23 cellular contexts compared by ENCODE assay signal in the genomic region with DNA sequence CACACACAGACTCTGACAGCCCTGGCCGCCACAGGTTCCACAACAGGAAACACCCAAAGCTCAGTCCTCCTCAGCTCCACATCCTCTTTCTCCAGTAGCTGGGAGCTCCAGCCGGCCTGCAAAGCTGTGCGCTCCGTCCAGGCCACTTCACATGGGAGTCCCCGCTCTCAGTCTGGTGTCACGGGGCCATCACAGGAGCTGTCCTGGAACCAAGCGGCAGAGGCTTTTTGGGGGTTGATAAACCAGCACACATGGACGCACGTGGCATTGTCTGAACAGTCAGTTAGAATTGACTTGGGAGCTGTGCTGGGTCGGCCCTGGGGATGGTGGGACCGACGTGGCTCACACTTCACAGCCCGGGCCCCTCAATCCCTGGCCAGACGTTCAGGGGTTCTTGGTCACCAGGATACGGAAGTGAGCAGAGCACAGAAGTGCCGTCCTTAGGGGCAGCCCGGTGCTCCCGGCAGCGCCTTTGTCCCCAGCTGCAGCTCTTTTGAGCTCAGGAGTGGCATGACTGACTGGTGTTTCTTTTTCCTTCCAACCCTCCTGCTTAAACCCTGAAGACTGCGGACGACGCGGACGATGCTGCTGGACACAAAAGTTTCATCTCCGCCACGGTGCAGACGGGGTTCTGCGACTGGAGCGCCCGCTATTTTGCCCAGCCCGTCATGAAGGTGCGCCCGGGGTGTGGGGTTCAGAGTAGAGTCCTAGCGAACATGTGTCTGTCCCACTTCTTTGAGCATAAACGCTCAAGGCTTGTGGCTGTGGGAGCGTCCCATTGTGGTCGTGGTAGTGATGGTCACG.
DNase-seq lines count a peak whose midpoint lies in the region; ATAC-seq and TF ChIP-seq lines count a peak whose summit lies in the region.
"Had no signal": no experiment of that assay in that cellular context is flagged by ENCODE, and none has a peak within 500 bp of the region (broad histone marks: within the 10 kb centered on the region; RNA-seq: fewer than 3 reads in every experiment).

No MANE protein-coding gene starts in this region.

- H3K9me3 Mint-ChIP-seq in chondrocyte (ENCODE audit: low read depth): no peaks in the 10 kb centered on the region
- no peaks in the 10 kb centered on the region for H3K9me3 Mint-ChIP-seq in stimulated activated effector memory CD8-positive, alpha-beta T cell treated with anti-CD3 and anti-CD28 coated beads, Interleukin-12 subunit alpha, Interleukin-12 subunit beta, amount 100 ng/mL, for 72 hours
- H3K9me3 Mint-ChIP-seq: CD8-positive, alpha-beta memory T cell; IgD-negative memory B cell had no signal

- H3K23ac ChIP-seq in neuronal stem cell (ENCODE audit: low read depth, low read length, poor library complexity) (peak overlapping the region; percentile 36), trophoblast cell (ENCODE audit: low read length) (no peak overlapping the region)

- no peak overlapping the region for H3K4ac ChIP-seq in neuronal stem cell (ENCODE audit: low read length)
- no peak overlapping the region for H3K4ac ChIP-seq in trophoblast cell (ENCODE audit: low read depth, low read length)

- ATAC-seq in stimulated activated effector memory CD8-positive, alpha-beta T cell treated with anti-CD3 and anti-CD28 coated beads, Interleukin-12 subunit alpha, Interleukin-12 subunit beta, amount 100 ng/mL, for 72 hours: no peak
- ATAC-seq: Right ventricle myocardium inferior had no signal

- H3K79me1 ChIP-seq in neuronal stem cell (ENCODE audit: low read depth, low read length): peaks cover 3% of the 10 kb centered on the region
- no peaks in the 10 kb centered on the region for H3K79me1 ChIP-seq in trophoblast cell (ENCODE audit: low read length)

- no peak overlapping the region for H4K8ac ChIP-seq in neuronal stem cell (ENCODE audit: low read depth, low read length)
- no peak overlapping the region for H4K8ac ChIP-seq in trophoblast cell (ENCODE audit: low read depth, low read length)

- H3K36me3 Mint-ChIP-seq in chondrocyte (ENCODE audit: low read depth): peaks cover 8% of the 10 kb centered on the region
- peaks cover 92% of the 10 kb centered on the region for H3K36me3 Mint-ChIP-seq in stimulated activated effector memory CD8-positive, alpha-beta T cell treated with anti-CD3 and anti-CD28 coated beads, Interleukin-12 subunit alpha, Interleukin-12 subunit beta, amount 100 ng/mL, for 72 hours

- H3K4me2 ChIP-seq in BLaER1 treated with 17β-estradiol and CSF1 and Interleukin-3, amounts not matched to agents 10 nM and 100 nM: peak overlapping the region; percentile 52 to 94 (median 82)
- H3K4me2 ChIP-seq in neuronal stem cell (ENCODE audit: insufficient read depth, low read length, poor library complexity, severe bottlenecking) (no peak overlapping the region), trophoblast cell (ENCODE audit: low read length) (no peak overlapping the region)

- 0 out of 20 replicates have a peak overlapping the region, but pooled peaks of 2 of the 10 experiments have one; percentile 6 to 7 for H3K4me3 ChIP-seq in BLaER1 treated with 17β-estradiol and CSF1 and Interleukin-3, amounts not matched to agents 10 nM and 100 nM
- H3K4me3 ChIP-seq in neuronal stem cell (ENCODE audit: low read length in 2 of 2) (no peak overlapping the region), SJCRH30 (no peak overlapping the region), trophoblast cell (ENCODE audit: low read depth, low read length) (no peak overlapping the region)
- H3K4me3 ChIP-seq: SJSA1 had no signal

- H2BK12ac ChIP-seq in neuronal stem cell (ENCODE audit: low read length) (no peak overlapping the region), trophoblast cell (ENCODE audit: low read length) (no peak overlapping the region)

- no peak overlapping the region for H4K91ac ChIP-seq in neuronal stem cell (ENCODE audit: low read depth, low read length, poor library complexity)
- H4K91ac ChIP-seq in trophoblast cell (ENCODE audit: low read depth, low read length): no peak overlapping the region

- H3K9ac ChIP-seq in BLaER1 treated with 17β-estradiol and CSF1 and Interleukin-3, amounts not matched to agents 10 nM and 100 nM: peak overlapping the region in 5 of 11 experiments; percentile 14 to 53 (median 47); a peak in 8 of 22 replicates
- no peak overlapping the region for H3K9ac ChIP-seq in neuronal stem cell (ENCODE audit: low read depth, low read length, poor library complexity)
- H3K9ac ChIP-seq in trophoblast cell (ENCODE audit: low read length): no peak overlapping the region

- H2BK5ac ChIP-seq in neuronal stem cell (ENCODE audit: low read length) (peak overlapping the region; percentile 56), trophoblast cell (ENCODE audit: low read depth, low read length, poor library complexity) (no peak overlapping the region)

- WGBS in neuronal stem cell (ENCODE audit: extremely low coverage in 2 of 2, insufficient read length in 2 of 2, insufficient replicate concordance in 1 of 2), 2 donors: no CpG with 5 or more reads among the region's 38 CpGs
- WGBS in trophoblast cell (ENCODE audit: extremely low coverage, insufficient coverage, insufficient read length): no CpG with 5 or more reads among the region's 38 CpGs

- H2BK15ac ChIP-seq in neuronal stem cell (ENCODE audit: low read length): no peak overlapping the region

- H2AFZ ChIP-seq in neuronal stem cell (ENCODE audit: low read length): no peak overlapping the region
- no peak overlapping the region for H2AFZ ChIP-seq in trophoblast cell (ENCODE audit: insufficient read depth, low read length, poor library complexity)

- no peak overlapping the region for H2BK120ac ChIP-seq in neuronal stem cell (ENCODE audit: low read depth, low read length)
- no peak overlapping the region for H2BK120ac ChIP-seq in trophoblast cell (ENCODE audit: insufficient read depth, low read length, poor library complexity)

- peaks cover 46 to 97% (median 75%) of the 10 kb centered on the region in 10 experiments for H3K4me1 ChIP-seq in BLaER1 treated with 17β-estradiol and CSF1 and Interleukin-3, amounts not matched to agents 10 nM and 100 nM
- H3K4me1 ChIP-seq in neuronal stem cell (ENCODE audit: control insufficient read depth in 2 of 2, insufficient read depth in 1 of 2, low read depth in 1 of 2, low read length in 2 of 2): peaks cover 6 to 11% of the 10 kb centered on the region in 2 donors
- H3K4me1 ChIP-seq in SJCRH30: no peaks in the 10 kb centered on the region
- no peaks in the 10 kb centered on the region for H3K4me1 ChIP-seq in trophoblast cell (ENCODE audit: control insufficient read depth in 1 of 2, insufficient read depth in 2 of 2, low read length in 2 of 2)
- H3K4me1 ChIP-seq: SJSA1 had no signal

- no peaks in the 10 kb centered on the region for H3K9me3 ChIP-seq in BLaER1 treated with 17β-estradiol and CSF1 and Interleukin-3, amounts not matched to agents 10 nM and 100 nM (replicated peaks in 1 of 11)
- H3K9me3 ChIP-seq in neuronal stem cell (replicated peaks in 1 of 2; ENCODE audit: control insufficient read depth in 2 of 2, insufficient read depth in 1 of 2, low read depth in 1 of 2, low read length in 2 of 2): peaks cover 0 to 3% of the 10 kb centered on the region in 2 donors
- no peaks in the 10 kb centered on the region for H3K9me3 ChIP-seq in SJCRH30 (replicated peaks)
- no peaks in the 10 kb centered on the region for H3K9me3 ChIP-seq in trophoblast cell (ENCODE audit: insufficient read depth, low read depth, low read length)
- H3K9me3 ChIP-seq: SJSA1 had no signal

- H3K27me3 Mint-ChIP-seq in chondrocyte (ENCODE audit: low read depth): no peaks in the 10 kb centered on the region
- H3K27me3 Mint-ChIP-seq: CD8-positive, alpha-beta memory T cell; IgD-negative memory B cell had no signal

- H3K36me3 ChIP-seq in BLaER1 treated with 17β-estradiol and CSF1 and Interleukin-3, amounts not matched to agents 10 nM and 100 nM: peaks cover 4 to 39% (median 28%) of the 10 kb centered on the region in 11 experiments; a peak in 20 of 22 replicates
- peaks cover 8 to 67% of the 10 kb centered on the region in 2 donors for H3K36me3 ChIP-seq in neuronal stem cell (replicated peaks in 1 of 2; ENCODE audit: control insufficient read depth in 2 of 2, insufficient read depth in 2 of 2, low read length in 2 of 2)
- peaks cover 12% of the 10 kb centered on the region; the same call in 1 of the 2 replicates for H3K36me3 ChIP-seq in SJCRH30
- H3K36me3 ChIP-seq in trophoblast cell (ENCODE audit: control insufficient read depth in 1 of 2, insufficient read depth in 2 of 2, low read length in 2 of 2): peaks cover 28 to 37% of the 10 kb centered on the region in 2 experiments

- TF ChIP-seq CTCF in chondrocyte (IDR thresholded peaks at IDR 0.05): no peak

- H3K18ac ChIP-seq in neuronal stem cell (ENCODE audit: low read length) (no peak overlapping the region), trophoblast cell (ENCODE audit: low read length) (no peak overlapping the region)

- peak; percentile 75 for DNase-seq in chondrocyte (ENCODE audit: low spot score)
- DNase-seq in neuronal stem cell (ENCODE audit: low spot score): no peak
- no peak for DNase-seq in stimulated activated effector memory CD8-positive, alpha-beta T cell treated with anti-CD3 and anti-CD28 coated beads, Interleukin-12 subunit alpha, Interleukin-12 subunit beta, amount 100 ng/mL, for 72 hours (ENCODE audit: low spot score in 2 of 2)
- no peak for DNase-seq in SJCRH30
- DNase-seq in CD1c-positive myeloid dendritic cell (ENCODE audit: extremely low spot score): no peak
- DNase-seq in trophoblast cell: no peak
- DNase-seq: CD8-positive, alpha-beta memory T cell; DND-41; Karpas-422; NCI-H1092; NCI-H1436; NCI-H187; NCI-H2081 treated with DMSO at 0.1 percent for 48 hours; NCI-H2171; NCI-H226; NCI-H510A treated with DMSO at 0.1 percent for 48 hours; NCI-H748 treated with DMSO at 0.1 percent for 48 hours had no signal

- no peaks in the 10 kb centered on the region for H3K79me2 ChIP-seq in trophoblast cell (ENCODE audit: control insufficient read depth, insufficient read depth, low read length, poor library complexity)

- H4K20me1 ChIP-seq in BLaER1 treated with 17β-estradiol and CSF1 and Interleukin-3, amounts not matched to agents 10 nM and 100 nM: peaks cover 8 to 85% (median 66%) of the 10 kb centered on the region in 11 experiments; a peak in 20 of 22 replicates

- H3K27me3 ChIP-seq in BLaER1 treated with 17β-estradiol and CSF1 and Interleukin-3, amounts not matched to agents 10 nM and 100 nM: peaks cover 38 to 86% (median 62%) of the 10 kb centered on the region in 11 experiments; a peak in 21 of 22 replicates
- H3K27me3 ChIP-seq in neuronal stem cell (ENCODE audit: control insufficient read depth in 3 of 3, insufficient read depth in 3 of 3, low read depth in 1 of 3, low read length in 3 of 3) (peaks cover 0 to under 1% (median 0%) of the 10 kb centered on the region in 3 experiments), SJCRH30 (no peaks in the 10 kb centered on the region), trophoblast cell (ENCODE audit: insufficient read depth, low read length) (no peaks in the 10 kb centered on the region)
- H3K27me3 ChIP-seq: SJSA1 had no signal

- H3K27ac Mint-ChIP-seq in chondrocyte (ENCODE audit: unreplicated experiment): no peak overlapping the region
- H3K27ac Mint-ChIP-seq in stimulated activated effector memory CD8-positive, alpha-beta T cell treated with anti-CD3 and anti-CD28 coated beads, Interleukin-12 subunit alpha, Interleukin-12 subunit beta, amount 100 ng/mL, for 72 hours: peak overlapping the region; percentile 78
- H3K27ac Mint-ChIP-seq: CD8-positive, alpha-beta memory T cell; IgD-negative memory B cell had no signal

- H3K27ac ChIP-seq in BLaER1 treated with 17β-estradiol and CSF1 and Interleukin-3, amounts not matched to agents 10 nM and 100 nM: peak overlapping the region in 4 of 11 experiments; percentile 16 to 52 (median 42); a peak in 6 of 22 replicates
- no peak overlapping the region for H3K27ac ChIP-seq in neuronal stem cell (replicated peaks; ENCODE audit: low read length)
- no peak overlapping the region for H3K27ac ChIP-seq in SJCRH30
- H3K27ac ChIP-seq in trophoblast cell (ENCODE audit: low read depth, low read length): no peak overlapping the region
- H3K27ac ChIP-seq: C4-2B, HL-60, SJSA1 had no signal

- H4K12ac ChIP-seq in trophoblast cell (ENCODE audit: low read depth, low read length): no peak overlapping the region

- peaks cover 49% of the 10 kb centered on the region for H3K4me1 Mint-ChIP-seq in chondrocyte (ENCODE audit: low read depth)
- H3K4me1 Mint-ChIP-seq in stimulated activated effector memory CD8-positive, alpha-beta T cell treated with anti-CD3 and anti-CD28 coated beads, Interleukin-12 subunit alpha, Interleukin-12 subunit beta, amount 100 ng/mL, for 72 hours: peaks cover 11% of the 10 kb centered on the region
- H3K4me1 Mint-ChIP-seq: CD8-positive, alpha-beta memory T cell; IgD-negative memory B cell had no signal

- H2AK5ac ChIP-seq in neuronal stem cell (ENCODE audit: low read depth, low read length) (peak overlapping the region; percentile 29), trophoblast cell (ENCODE audit: low read length) (no peak overlapping the region)

- H3K14ac ChIP-seq in neuronal stem cell (ENCODE audit: low read length) (no peak overlapping the region), trophoblast cell (ENCODE audit: low read length) (no peak overlapping the region)

- H3K4me3 Mint-ChIP-seq in chondrocyte (ENCODE audit: unreplicated experiment): no peak overlapping the region
- H3K4me3 Mint-ChIP-seq in stimulated activated effector memory CD8-positive, alpha-beta T cell treated with anti-CD3 and anti-CD28 coated beads, Interleukin-12 subunit alpha, Interleukin-12 subunit beta, amount 100 ng/mL, for 72 hours: no peak overlapping the region
- H3K4me3 Mint-ChIP-seq: CD8-positive, alpha-beta memory T cell had no signal

Comparison
In these comparisons a context has a peak if more than half of its experiments do, and no peak if none do; other contexts are left out.
1. H3K4me2 ChIP-seq: peak in BLaER1 treated with 17β-estradiol and CSF1 and Interleukin-3, amounts not matched to agents 10 nM and 100 nM (11 of 11); none in neuronal stem cell (single experiment) and trophoblast cell (single experiment).